In genomic region chr4:6269651-6270511, GRCh38 we compare ENCODE assay signal across 8 cellular contexts. TPM values are rescaled to one million over a fixed set of nuclear protein-coding genes. Genes with fewer than 3 reads are reported as not detected.
A peak's percentile ranks its signal among the peaks of the same experiment; 100 is the strongest.
DNase-seq lines count a peak whose midpoint lies in the region; ATAC-seq, FAIRE-seq and TF ChIP-seq lines count a peak whose summit lies in the region.

A gene with protein sequence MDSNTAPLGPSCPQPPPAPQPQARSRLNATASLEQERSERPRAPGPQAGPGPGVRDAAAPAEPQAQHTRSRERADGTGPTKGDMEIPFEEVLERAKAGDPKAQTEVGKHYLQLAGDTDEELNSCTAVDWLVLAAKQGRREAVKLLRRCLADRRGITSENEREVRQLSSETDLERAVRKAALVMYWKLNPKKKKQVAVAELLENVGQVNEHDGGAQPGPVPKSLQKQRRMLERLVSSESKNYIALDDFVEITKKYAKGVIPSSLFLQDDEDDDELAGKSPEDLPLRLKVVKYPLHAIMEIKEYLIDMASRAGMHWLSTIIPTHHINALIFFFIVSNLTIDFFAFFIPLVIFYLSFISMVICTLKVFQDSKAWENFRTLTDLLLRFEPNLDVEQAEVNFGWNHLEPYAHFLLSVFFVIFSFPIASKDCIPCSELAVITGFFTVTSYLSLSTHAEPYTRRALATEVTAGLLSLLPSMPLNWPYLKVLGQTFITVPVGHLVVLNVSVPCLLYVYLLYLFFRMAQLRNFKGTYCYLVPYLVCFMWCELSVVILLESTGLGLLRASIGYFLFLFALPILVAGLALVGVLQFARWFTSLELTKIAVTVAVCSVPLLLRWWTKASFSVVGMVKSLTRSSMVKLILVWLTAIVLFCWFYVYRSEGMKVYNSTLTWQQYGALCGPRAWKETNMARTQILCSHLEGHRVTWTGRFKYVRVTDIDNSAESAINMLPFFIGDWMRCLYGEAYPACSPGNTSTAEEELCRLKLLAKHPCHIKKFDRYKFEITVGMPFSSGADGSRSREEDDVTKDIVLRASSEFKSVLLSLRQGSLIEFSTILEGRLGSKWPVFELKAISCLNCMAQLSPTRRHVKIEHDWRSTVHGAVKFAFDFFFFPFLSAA (plus strand): TSS chr4:6269850. CDS start chr4:6277456, 7,606 bp downstream.

- FAIRE-seq in keratinocyte (lab: Jason Lieb, UNC) = no peak

- peak; percentile 70 for TF ChIP-seq POLR2A in GM18951 (IDR thresholded peaks at IDR 0.05; ENCODE audit: extremely low read depth, insufficient read depth, insufficient read length)

- peak; percentile 100 for ATAC-seq in HG03159 (IDR thresholded peaks at IDR 0.05; ENCODE audit: unreplicated experiment)
- peak; percentile 100 for ATAC-seq in activated CD4-positive, alpha-beta T cell treated with anti-CD3 and anti-CD28 coated beads for 36 hours

- DNase-seq in AG04450 (ENCODE audit: low read depth, low spot score) (peak; percentile 95), NCI-H345 (lab: John Stamatoyannopoulos, UW) (peak; percentile 96), chondrocyte (ENCODE audit: low spot score) (peak; percentile 99), keratinocyte (ENCODE audit: low read depth, low spot score) (peak; percentile 69)
- DNase-seq in activated CD4-positive, alpha-beta T cell treated with anti-CD3 and anti-CD28 coated beads for 36 hours = peak; percentile 98
- DNase-seq in stimulated activated CD4-positive, alpha-beta T cell treated with anti-CD3 and anti-CD28 coated beads, Interleukin-12 subunit alpha, Interleukin-12 subunit beta, amount 100 ng/mL, for 48 hours (ENCODE audit: low read depth in 2 of 3, low spot score in 1 of 3) = peak; percentile 96 to 99 (median 96)

- H3K4me2 ChIP-seq in keratinocyte (ENCODE audit: control insufficient read depth, extremely low read depth, insufficient read depth, low read depth, low read length) = peak within 1 kb of the TSS; percentile 86

- peak within 1 kb of the TSS; percentile 71 for H3K4me3 Mint-ChIP-seq in activated CD4-positive, alpha-beta T cell treated with anti-CD3 and anti-CD28 coated beads for 36 hours
- peak within 1 kb of the TSS; percentile 89 for H3K4me3 Mint-ChIP-seq in chondrocyte (ENCODE audit: unreplicated experiment)

- H2AFZ ChIP-seq in keratinocyte (ENCODE audit: control insufficient read depth, low read length) = peak within 1 kb of the TSS; percentile 83

- POLR2A ChIA-PET in AG04450 (lab: Yijun Ruan, JAX) = interaction anchor here (0.6 to 1.0 kb wide), 4 partner anchors 9 to 371 kb away, joined by 3 to 7 read pairs (median 4); partner anchors contain the start of gene MRFAP1
- POLR2A ChIA-PET in activated CD4-positive, alpha-beta T cell treated with anti-CD3 and anti-CD28 coated beads for 36 hours (lab: Charles Lee) = interaction anchor here (0.8 kb wide), 1 partner anchor 69 kb away, joined by 3 read pairs; the partner anchor contains the start of gene JAKMIP1

- H3K4me1 Mint-ChIP-seq in activated CD4-positive, alpha-beta T cell treated with anti-CD3 and anti-CD28 coated beads for 36 hours = peaks cover 16% of the 10 kb centered on the region
- H3K4me1 Mint-ChIP-seq in chondrocyte (ENCODE audit: low read depth) = peaks cover 49% of the 10 kb centered on the region

- dilution Hi-C loops in keratinocyte (cut with MboI; ENCODE audit: extremely low pct_ligation_motif_present, low sequenced_read_pairs) = no loop called here

- in situ Hi-C loops in GM18951 (cut with MboI; ENCODE audit: low sequenced_read_pairs, unreplicated experiment) = no loop called here

- no peak within 1 kb of the TSS for H3K27ac Mint-ChIP-seq in activated CD4-positive, alpha-beta T cell treated with anti-CD3 and anti-CD28 coated beads for 36 hours
- peak within 1 kb of the TSS; percentile 93 for H3K27ac Mint-ChIP-seq in chondrocyte (ENCODE audit: unreplicated experiment)

- no peak for TF ChIP-seq CTCF in AG04450 (IDR thresholded peaks at IDR 0.05; ENCODE audit: low read depth, low read length)
- no peak for TF ChIP-seq CTCF in chondrocyte (IDR thresholded peaks at IDR 0.05)
- no peak for TF ChIP-seq CTCF in keratinocyte (optimal IDR thresholded peaks at IDR 0.05 in 1 of 3, IDR thresholded peaks at IDR 0.05 in 1 of 3, conservative IDR thresholded peaks at IDR 0.05 in 1 of 3; ENCODE audit: extremely low read depth in 1 of 3, insufficient read depth in 2 of 3, low read length in 3 of 3)

- H3K9ac ChIP-seq in keratinocyte (ENCODE audit: control insufficient read depth, extremely low read depth, insufficient read depth, low read length) = peak within 1 kb of the TSS; percentile 77

- H3K4me1 ChIP-seq in keratinocyte (ENCODE audit: control insufficient read depth, extremely low read depth, insufficient read depth, low read length) = peaks cover 15% of the 10 kb centered on the region

- H3K9me1 ChIP-seq in keratinocyte (ENCODE audit: control insufficient read depth, extremely low read depth, insufficient read depth, low read length) = no peaks in the 10 kb centered on the region

- H3K79me2 ChIP-seq in keratinocyte (ENCODE audit: control insufficient read depth, insufficient read depth, low read length) = no peaks in the 10 kb centered on the region

- intact Hi-C loops in activated CD4-positive, alpha-beta T cell treated with anti-CD3 and anti-CD28 coated beads for 36 hours (cut with DNase I, micrococcal nuclease) = loop anchor here (1.0 to 5.0 kb wide), 9 partner anchors 39 to 1978 kb away; partner anchors contain the start of genes JAKMIP1 (in 1 of the 2), KIAA0232 (in 1 of the 2), LYAR (in 1 of the 2) and MAN2B2 (in 1 of the 2)

- H3K9me3 ChIP-seq in AG04450 (ENCODE audit: control insufficient read depth, insufficient read depth, low read length) (no peaks in the 10 kb centered on the region; the same call in 1 of the 2 replicates), keratinocyte (ENCODE audit: control insufficient read depth, low read depth, low read length) (no peaks in the 10 kb centered on the region)

- H3K27me3 ChIP-seq in AG04450 (ENCODE audit: control insufficient read depth, insufficient read depth, low read length) (peaks cover 11% of the 10 kb centered on the region), keratinocyte (ENCODE audit: control insufficient read depth, extremely low read depth, insufficient read depth, low read length) (no peaks in the 10 kb centered on the region)

- peaks cover 7% of the 10 kb centered on the region for H3K27me3 Mint-ChIP-seq in activated CD4-positive, alpha-beta T cell treated with anti-CD3 and anti-CD28 coated beads for 36 hours
- H3K27me3 Mint-ChIP-seq in chondrocyte (ENCODE audit: low read depth) = peaks cover 14% of the 10 kb centered on the region

- peaks cover 4% of the 10 kb centered on the region for H4K20me1 ChIP-seq in keratinocyte (ENCODE audit: control insufficient read depth, extremely low read depth, insufficient read depth, low read length)

- H3K36me3 Mint-ChIP-seq in activated CD4-positive, alpha-beta T cell treated with anti-CD3 and anti-CD28 coated beads for 36 hours (ENCODE audit: low read depth) = no peaks in the 10 kb centered on the region
- H3K36me3 Mint-ChIP-seq in chondrocyte (ENCODE audit: low read depth) = no peaks in the 10 kb centered on the region

- CTCF ChIA-PET in AG04450 (lab: Charles Lee) = interaction anchor here (0.8 to 19.8 kb wide), 5 partner anchors 11 to 59 kb away, joined by 3 to 310 read pairs (median 4); no protein-coding TSS in a partner anchor
- CTCF ChIA-PET in activated CD4-positive, alpha-beta T cell treated with anti-CD3 and anti-CD28 coated beads for 36 hours (lab: Charles Lee) = interaction anchor here (0.7 to 1.2 kb wide), 4 partner anchors 17 to 62 kb away, joined by 3 read pairs; no protein-coding TSS in a partner anchor

- no peak within 1 kb of the TSS for H3K27ac ChIP-seq in AG04450 (ENCODE audit: low read depth, low read length)
- H3K27ac ChIP-seq in keratinocyte (ENCODE audit: control insufficient read depth, insufficient read depth, low read length) = peak within 1 kb of the TSS; percentile 36

- H3K4me3 ChIP-seq in AG04450 (ENCODE audit: low read depth, low read length) (peak within 1 kb of the TSS; percentile 82), keratinocyte (ENCODE audit: control insufficient read depth in 2 of 3, extremely low read depth in 1 of 3, insufficient read depth in 2 of 3, low read depth in 1 of 3, low read length in 3 of 3) (peak within 1 kb of the TSS; percentile 73 to 93 (median 83))

- no peaks in the 10 kb centered on the region for H3K9me3 Mint-ChIP-seq in activated CD4-positive, alpha-beta T cell treated with anti-CD3 and anti-CD28 coated beads for 36 hours (ENCODE audit: low read depth)
- H3K9me3 Mint-ChIP-seq in chondrocyte (ENCODE audit: low read depth) = no peaks in the 10 kb centered on the region

- H3K36me3 ChIP-seq in keratinocyte (ENCODE audit: control insufficient read depth in 2 of 2, extremely low read depth in 1 of 2, insufficient read depth in 2 of 2, low read length in 2 of 2) = no peaks in the 10 kb centered on the region

RNA-seq across cellular contexts. Expression of the gene that starts here (rescaled TPM):
- 46.8 and 64.6 TPM in 2 replicates for polyA plus RNA-seq in AG04450 (2011; rRNA removed)
- polyA minus RNA-seq in AG04450 (2011; rRNA and poly(A)+ RNA removed) = 51.3 and 72.8 TPM in 2 replicates
- total RNA-seq in activated CD4-positive, alpha-beta T cell treated with anti-CD3 and anti-CD28 coated beads for 36 hours = 1 to 10 TPM; 3.4 to 4.8 TPM
- total RNA-seq in chondrocyte = 47.7 to 54.6 TPM (median 48.0 TPM) in 3 replicates
- 7.0 to 11.7 TPM (median 9.9 TPM) in 3 replicates for polyA plus RNA-seq in keratinocyte
- 4.8 TPM for polyA plus RNA-seq in keratinocyte (2011; ENCODE audit: low read depth)
- polyA plus RNA-seq in keratinocyte (2011; cell fraction: cytosol; rRNA removed) = 3.7 and 6.5 TPM in 2 replicates
- 23.4 and 31.9 TPM in 2 replicates for polyA plus RNA-seq in keratinocyte (2011; cell fraction: nucleus; rRNA removed)
- polyA plus RNA-seq in keratinocyte (2012; ENCODE audit: low replicate concordance) = 9.6 and 16.3 TPM in 2 replicates
- polyA minus RNA-seq in keratinocyte = 12.4 to 64.5 TPM (median 16.1 TPM) in 3 replicates
- polyA minus RNA-seq in keratinocyte (2011; cell fraction: cytosol; rRNA and poly(A)+ RNA removed) = 14.8 TPM
- polyA minus RNA-seq in keratinocyte (2011; cell fraction: nucleus; rRNA and poly(A)+ RNA removed) = 31.8 and 34.7 TPM in 2 replicates
